Comparison of ENCODE assay signal across 16 cellular contexts in genomic region chr20:47679462-47679861, GRCh38.
DNase-seq lines count a peak whose midpoint lies in the region; ATAC-seq, FAIRE-seq and TF ChIP-seq lines count a peak whose summit lies in the region.
"Had no signal": no experiment of that assay in that cellular context is flagged by ENCODE, and none has a peak within 500 bp of the region (broad histone marks: within the 10 kb centered on the region; RNA-seq: fewer than 3 reads in every experiment).

No MANE protein-coding gene starts in this region.

- no peaks in the 10 kb centered on the region for H3K79me2 ChIP-seq in mammary epithelial cell (ENCODE audit: insufficient read depth, low read length)

- DNase-seq in MCF 10A (ENCODE audit: unreplicated experiment) (no peak), mammary epithelial cell (no peak), neural crest cell (ENCODE audit: low read depth, low spot score) (no peak), NCI-H774 (lab: John Stamatoyannopoulos, UW) (no peak), D721Med (ENCODE audit: insufficient read length, low spot score) (no peak)
- DNase-seq: ACHN; CD4-positive, CD25-positive, alpha-beta regulatory T cell; DMS 273 treated with DMSO at 0.1 percent for 48 hours; DMS79; GOT3; H9 had no signal

- WGBS in mammary epithelial cell (ENCODE audit: low coverage, missing lambda C conversion rate): 100% methylated on average over 4 of the region's 4 CpGs

- H3K4me2 ChIP-seq in mammary epithelial cell (ENCODE audit: insufficient read depth, low read depth, low read length): no peak overlapping the region
- H3K4me2 ChIP-seq: BLaER1 treated with 17β-estradiol and CSF1 and Interleukin-3, amounts not matched to agents 10 nM and 100 nM had no signal

- no peaks in the 10 kb centered on the region for H3K27me3 ChIP-seq in mammary epithelial cell (ENCODE audit: insufficient read depth, low read length)
- H3K27me3 ChIP-seq: BLaER1 treated with 17β-estradiol and CSF1 and Interleukin-3, amounts not matched to agents 10 nM and 100 nM had no signal

- no TSS peak for BruUV-seq in MCF 10A (replicated peaks; lab: Mats Ljungman, UMichigan)
- BruUV-seq in mammary epithelial cell (replicated peaks; lab: Mats Ljungman, UMichigan): no TSS peak

- no peak overlapping the region for H3K4me3 Mint-ChIP-seq in MCF 10A (ENCODE audit: unreplicated experiment)
- H3K4me3 Mint-ChIP-seq in activated T-helper 17 cell treated with anti-CD3 and anti-CD28 coated beads, Interleukin-2, amount 50 U/mL, for 72 hours: no peak overlapping the region
- no peak overlapping the region for H3K4me3 Mint-ChIP-seq in neural crest cell
- H3K4me3 Mint-ChIP-seq: H9 had no signal

- H3K27me3 Mint-ChIP-seq in MCF 10A (ENCODE audit: insufficient read depth, unreplicated experiment): no peaks in the 10 kb centered on the region
- no peaks in the 10 kb centered on the region for H3K27me3 Mint-ChIP-seq in activated T-helper 17 cell treated with anti-CD3 and anti-CD28 coated beads, Interleukin-2, amount 50 U/mL, for 72 hours
- no peaks in the 10 kb centered on the region for H3K27me3 Mint-ChIP-seq in neural crest cell (ENCODE audit: low read depth)

- H4K20me1 ChIP-seq in mammary epithelial cell (ENCODE audit: insufficient read depth, low read length): no peaks in the 10 kb centered on the region

- TF ChIP-seq CTCF in MCF 10A (IDR thresholded peaks at IDR 0.05; ENCODE audit: unreplicated experiment) (no peak), mammary epithelial cell (conservative IDR thresholded peaks at IDR 0.05 in 1 of 2, IDR thresholded peaks at IDR 0.05 in 1 of 2; ENCODE audit: extremely low read depth in 1 of 2, insufficient read depth in 1 of 2, low read depth in 1 of 2, low read length in 2 of 2) (no peak), neural crest cell (conservative IDR thresholded peaks at IDR 0.05) (no peak), D721Med (IDR thresholded peaks at IDR 0.05; ENCODE audit: insufficient read depth, missing control alignments) (no peak)

- ATAC-seq in activated T-helper 17 cell treated with anti-CD3 and anti-CD28 coated beads, Interleukin-2, amount 50 U/mL, for 72 hours (replicated peaks): no peak
- ATAC-seq in GM21528 (IDR thresholded peaks at IDR 0.05; ENCODE audit: low FRiP score, unreplicated experiment): no peak
- ATAC-seq: GM12878 had no signal

- no peak overlapping the region for H2AFZ ChIP-seq in mammary epithelial cell (ENCODE audit: low read depth, low read length)

- peaks cover 17% of the 10 kb centered on the region for H3K36me3 ChIP-seq in mammary epithelial cell (ENCODE audit: insufficient read depth, low read length)

- H3K4me3 ChIP-seq in mammary epithelial cell (replicated peaks in 1 of 3; ENCODE audit: insufficient read depth in 1 of 3, low read depth in 2 of 3, low read length in 3 of 3): no peak overlapping the region
- H3K4me3 ChIP-seq: BLaER1 treated with 17β-estradiol and CSF1 and Interleukin-3, amounts not matched to agents 10 nM and 100 nM; GM12878 had no signal

- CTCF ChIA-PET in MCF 10A (lab: Yijun Ruan, JAX): interaction anchor here (0.6 to 6.2 kb wide), 8 partner anchors 12 to 1333 kb away, joined by 3 to 97 read pairs (median 16); no protein-coding TSS in a partner anchor
- CTCF ChIA-PET in mammary epithelial cell (lab: Charles Lee; ENCODE audit: low non-redundant PET): no interaction called here

- H3K4me1 ChIP-seq in mammary epithelial cell (ENCODE audit: insufficient read depth, low read length): no peaks in the 10 kb centered on the region

- in situ Hi-C loops in mammary epithelial cell (cut with MboI; ENCODE audit: low sequenced_read_pairs in 2 of 2): loop anchor here (10.0 to 25.0 kb wide), 2 partner anchors 608 to 945 kb away; no protein-coding TSS in a partner anchor

- H3K9me3 ChIP-seq in mammary epithelial cell (replicated peaks; ENCODE audit: insufficient read depth, low read length): no peaks in the 10 kb centered on the region
- H3K9me3 ChIP-seq: BLaER1 treated with 17β-estradiol and CSF1 and Interleukin-3, amounts not matched to agents 10 nM and 100 nM had no signal

- H3K9me3 Mint-ChIP-seq in MCF 10A (ENCODE audit: unreplicated experiment) (no peaks in the 10 kb centered on the region), neural crest cell (no peaks in the 10 kb centered on the region)
- H3K9me3 Mint-ChIP-seq in activated T-helper 17 cell treated with anti-CD3 and anti-CD28 coated beads, Interleukin-2, amount 50 U/mL, for 72 hours: no peaks in the 10 kb centered on the region
- H3K9me3 Mint-ChIP-seq: CD4-positive, CD25-positive, alpha-beta regulatory T cell; H9 had no signal

- H3K9ac ChIP-seq in mammary epithelial cell (ENCODE audit: insufficient read depth, low read length): no peak overlapping the region
- H3K9ac ChIP-seq: BLaER1 treated with 17β-estradiol and CSF1 and Interleukin-3, amounts not matched to agents 10 nM and 100 nM had no signal

- FAIRE-seq in D721Med (lab: Jason Lieb, UNC): no peak
- FAIRE-seq: GM18507 had no signal

- no peak overlapping the region for H3K27ac ChIP-seq in mammary epithelial cell (ENCODE audit: insufficient read depth, low read depth, low read length)
- H3K27ac ChIP-seq: BLaER1 treated with 17β-estradiol and CSF1 and Interleukin-3, amounts not matched to agents 10 nM and 100 nM had no signal

- intact Hi-C loops in MCF 10A (cut with micrococcal nuclease) (loop anchor here (5.0 kb wide), 1 partner anchor 103 kb away; no protein-coding TSS in a partner anchor), mammary epithelial cell (cut with micrococcal nuclease) (loop anchor here (5.0 kb wide), 2 partner anchors 103 to 508 kb away; no protein-coding TSS in a partner anchor)

- H3K4me1 Mint-ChIP-seq in MCF 10A (ENCODE audit: insufficient read depth, unreplicated experiment) (no peaks in the 10 kb centered on the region), neural crest cell (peaks cover 7% of the 10 kb centered on the region)
- H3K4me1 Mint-ChIP-seq in activated T-helper 17 cell treated with anti-CD3 and anti-CD28 coated beads, Interleukin-2, amount 50 U/mL, for 72 hours: no peaks in the 10 kb centered on the region

- H3K27ac Mint-ChIP-seq in MCF 10A (ENCODE audit: low read depth, unreplicated experiment) (peak overlapping the region; percentile 21), neural crest cell (ENCODE audit: unreplicated experiment) (peak overlapping the region; percentile 71)
- H3K27ac Mint-ChIP-seq in activated T-helper 17 cell treated with anti-CD3 and anti-CD28 coated beads, Interleukin-2, amount 50 U/mL, for 72 hours: peak overlapping the region; percentile 69

- POLR2A ChIA-PET in MCF 10A (lab: Yijun Ruan, JAX): no interaction called here

- H3K36me3 Mint-ChIP-seq in MCF 10A (ENCODE audit: insufficient read depth, unreplicated experiment) (peaks cover 43% of the 10 kb centered on the region), neural crest cell (ENCODE audit: low read depth) (no peaks in the 10 kb centered on the region)
- no peaks in the 10 kb centered on the region for H3K36me3 Mint-ChIP-seq in activated T-helper 17 cell treated with anti-CD3 and anti-CD28 coated beads, Interleukin-2, amount 50 U/mL, for 72 hours (ENCODE audit: low read depth)
- H3K36me3 Mint-ChIP-seq: CD4-positive, CD25-positive, alpha-beta regulatory T cell had no signal

- dilution Hi-C loops in mammary epithelial cell (cut with HindIII; ENCODE audit: low sequenced_read_pairs): loop anchor here (5.0 to 10.0 kb wide), 3 partner anchors 73 to 943 kb away; partner anchors contain the start of gene SULF2

Comparison
In these comparisons a context has a peak if more than half of its experiments do, and no peak if none do; other contexts are left out.
1. H3K27ac Mint-ChIP-seq: peak in every context shown above with its lines; median percentile 71 in neural crest cell; 69 in activated T-helper 17 cell treated with anti-CD3 and anti-CD28 coated beads, Interleukin-2, amount 50 U/mL, for 72 hours; 21 in MCF 10A.